ENCODE assay signal across 2 cellular contexts in genomic region chr6:139699335-139699734, GRCh38.
A peak's percentile ranks its signal among the peaks of the same experiment; 100 is the strongest.
TF ChIP-seq lines count a peak whose summit lies in the region.

No MANE protein-coding gene starts in this region.

TF ChIP-seq in K562, 482 proteins besides CTCF, POLR2A, EP300 and RAD21:
- TF ChIP-seq ZNF197 (CRISPR knock-in tag; IDR thresholded peaks at IDR 0.05; ENCODE audit: low read depth) (no peak), ZNF232 (CRISPR knock-in tag; IDR thresholded peaks at IDR 0.05) (no peak), DDX20 (tag; IDR thresholded peaks at IDR 0.05; ENCODE audit: low read depth) (no peak), NONO (IDR thresholded peaks at IDR 0.05; ENCODE audit: low read depth in 2 of 2, low read length in 1 of 2) (no peak), ZNF668 (CRISPR knock-in tag; IDR thresholded peaks at IDR 0.05) (no peak), SMAD2 (IDR thresholded peaks at IDR 0.05; ENCODE audit: low read depth, low read length) (no peak), DPF2 (IDR thresholded peaks at IDR 0.05) (no peak), SIN3A (IDR thresholded peaks at IDR 0.05; ENCODE audit: borderline replicate concordance in 2 of 2, control insufficient read depth in 1 of 2, low read depth in 2 of 2, low read length in 2 of 2) (no peak), ATF1 (CRISPR knock-in tag; IDR thresholded peaks at IDR 0.05) (no peak), ATF1 (tag; IDR thresholded peaks at IDR 0.05) (no peak), PML (IDR thresholded peaks at IDR 0.05; ENCODE audit: low read length) (no peak)
- TF ChIP-seq, protein P1, sequence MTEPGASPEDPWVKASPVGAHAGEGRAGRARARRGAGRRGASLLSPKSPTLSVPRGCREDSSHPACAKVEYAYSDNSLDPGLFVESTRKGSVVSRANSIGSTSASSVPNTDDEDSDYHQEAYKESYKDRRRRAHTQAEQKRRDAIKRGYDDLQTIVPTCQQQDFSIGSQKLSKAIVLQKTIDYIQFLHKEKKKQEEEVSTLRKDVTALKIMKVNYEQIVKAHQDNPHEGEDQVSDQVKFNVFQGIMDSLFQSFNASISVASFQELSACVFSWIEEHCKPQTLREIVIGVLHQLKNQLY (CRISPR knock-in tag; conservative IDR thresholded peaks at IDR 0.05): no peak
- TF ChIP-seq, protein P2, sequence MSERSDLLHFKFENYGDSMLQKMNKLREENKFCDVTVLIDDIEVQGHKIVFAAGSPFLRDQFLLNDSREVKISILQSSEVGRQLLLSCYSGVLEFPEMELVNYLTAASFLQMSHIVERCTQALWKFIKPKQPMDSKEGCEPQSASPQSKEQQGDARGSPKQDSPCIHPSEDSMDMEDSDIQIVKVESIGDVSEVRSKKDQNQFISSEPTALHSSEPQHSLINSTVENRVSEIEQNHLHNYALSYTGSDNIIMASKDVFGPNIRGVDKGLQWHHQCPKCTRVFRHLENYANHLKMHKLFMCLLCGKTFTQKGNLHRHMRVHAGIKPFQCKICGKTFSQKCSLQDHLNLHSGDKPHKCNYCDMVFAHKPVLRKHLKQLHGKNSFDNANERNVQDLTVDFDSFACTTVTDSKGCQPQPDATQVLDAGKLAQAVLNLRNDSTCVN (CRISPR knock-in tag; IDR thresholded peaks at IDR 0.05): no peak

TF ChIP-seq in HepG2, 621 proteins besides CTCF, POLR2A, EP300 and RAD21:
- TF ChIP-seq, protein P3, sequence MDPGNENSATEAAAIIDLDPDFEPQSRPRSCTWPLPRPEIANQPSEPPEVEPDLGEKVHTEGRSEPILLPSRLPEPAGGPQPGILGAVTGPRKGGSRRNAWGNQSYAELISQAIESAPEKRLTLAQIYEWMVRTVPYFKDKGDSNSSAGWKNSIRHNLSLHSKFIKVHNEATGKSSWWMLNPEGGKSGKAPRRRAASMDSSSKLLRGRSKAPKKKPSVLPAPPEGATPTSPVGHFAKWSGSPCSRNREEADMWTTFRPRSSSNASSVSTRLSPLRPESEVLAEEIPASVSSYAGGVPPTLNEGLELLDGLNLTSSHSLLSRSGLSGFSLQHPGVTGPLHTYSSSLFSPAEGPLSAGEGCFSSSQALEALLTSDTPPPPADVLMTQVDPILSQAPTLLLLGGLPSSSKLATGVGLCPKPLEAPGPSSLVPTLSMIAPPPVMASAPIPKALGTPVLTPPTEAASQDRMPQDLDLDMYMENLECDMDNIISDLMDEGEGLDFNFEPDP (CRISPR knock-in tag; conservative IDR thresholded peaks at IDR 0.05): no peak
- TF ChIP-seq ZZZ3 (CRISPR knock-in tag; IDR thresholded peaks at IDR 0.05; ENCODE audit: borderline replicate concordance) (no peak), CEBPB (IDR thresholded peaks at IDR 0.05; ENCODE audit: borderline replicate concordance, low read depth, low read length) (peak; percentile 29; the same call in 1 of the 2 replicates), GZF1 (CRISPR knock-in tag; IDR thresholded peaks at IDR 0.05) (no peak), ASH2L (IDR thresholded peaks at IDR 0.05; ENCODE audit: insufficient read length, low read depth, low read length) (no peak), MAFF (IDR thresholded peaks at IDR 0.05; ENCODE audit: low read depth, low read length) (no peak)
TF ChIP-seq in HepG2: peak in this region for 1.
